8 cellular contexts compared by ENCODE assay signal in the genomic region with DNA sequence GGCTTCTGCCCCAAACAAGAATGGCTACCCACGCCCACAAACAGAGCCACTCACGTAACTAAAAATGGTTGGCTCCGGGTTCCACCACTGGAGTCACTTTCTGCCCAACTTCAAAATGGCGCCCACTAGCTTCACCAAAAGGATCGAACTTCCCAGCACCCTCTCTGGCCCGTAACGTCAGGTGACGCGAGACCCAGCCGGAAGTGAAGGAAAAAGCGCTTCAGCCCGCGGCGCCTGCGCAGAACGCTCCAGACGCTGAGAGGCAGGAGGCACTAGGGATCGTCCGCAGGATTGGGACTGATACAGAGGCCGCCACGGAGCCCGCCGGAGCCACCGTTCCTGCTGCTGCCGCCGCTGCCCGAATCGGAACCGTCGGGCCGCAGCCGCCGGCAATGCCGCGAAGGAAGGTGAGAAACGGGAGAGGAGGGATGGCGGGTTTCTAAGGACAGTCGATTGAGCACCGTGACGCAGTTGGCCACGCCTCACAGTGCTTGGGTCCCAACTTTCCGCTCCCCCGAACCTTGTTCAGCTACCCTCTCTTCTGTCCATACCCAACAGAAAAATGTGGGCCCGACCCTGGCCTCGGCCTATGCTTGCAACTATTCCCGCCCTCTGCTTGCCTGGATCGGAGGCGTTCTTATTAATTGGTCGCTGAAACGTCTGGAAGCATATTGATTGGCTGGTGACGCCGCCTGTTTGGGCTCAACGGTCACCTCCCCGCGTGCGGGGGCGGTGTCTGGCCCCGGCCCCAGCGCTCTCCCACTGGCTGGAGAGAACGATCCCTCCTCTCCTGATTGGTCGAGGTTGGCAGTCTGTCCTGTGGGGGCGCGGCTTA. TPM values are rescaled to one million over a fixed set of nuclear protein-coding genes. Genes with fewer than 3 reads are reported as not detected.
DNase-seq lines count a peak whose midpoint lies in the region; ATAC-seq, FAIRE-seq and TF ChIP-seq lines count a peak whose summit lies in the region.

A gene (plus strand): TSS at position 239 of the 835 bp plus-strand sequence. CDS start 154 bp downstream, at position 393.

- H3K27ac Mint-ChIP-seq in WTC11 = peak within 1 kb of the TSS; percentile 90

- 0% methylated on average over 61 to 63 of the region's 63 CpGs for WGBS in small intestine, 3 donors

- peaks cover 25% of the 10 kb centered on the region for H3K4me1 Mint-ChIP-seq in WTC11

- H3K4me3 Mint-ChIP-seq in WTC11 = peak within 1 kb of the TSS; percentile 80

- ATAC-seq in GM18909 (IDR thresholded peaks at IDR 0.05; ENCODE audit: poor library complexity, unreplicated experiment) (peak; percentile 93), HG03175 (IDR thresholded peaks at IDR 0.05; ENCODE audit: unreplicated experiment) (peak; percentile 91), WTC11 (peak; percentile 96)

- H3K27ac ChIP-seq in AG04450 (ENCODE audit: low read depth, low read length) = peak within 1 kb of the TSS; percentile 98
- peak within 1 kb of the TSS; percentile 96 to 100 for H3K27ac ChIP-seq in small intestine (ENCODE audit: low read depth in 1 of 2, low read length in 1 of 2)

- H3K4me1 ChIP-seq in small intestine (ENCODE audit: control insufficient read depth in 2 of 2, insufficient read depth in 1 of 2, low read depth in 1 of 2, low read length in 1 of 2) = peaks cover 0 to 18% of the 10 kb centered on the region in 2 donors

- DNase-seq in AG04450 (ENCODE audit: low read depth, low spot score) (peak; percentile 98), NCI-H226 (peak; percentile 98), WTC11 (ENCODE audit: low spot score) (peak; percentile 99), cardiac fibroblast (ENCODE audit: low read depth in 2 of 2) (peak; percentile 100), iPS-NIHi11 (ENCODE audit: low spot score) (peak; percentile 97), small intestine (peak; percentile 100)

- peaks cover 31% of the 10 kb centered on the region for H3K36me3 Mint-ChIP-seq in WTC11

- peaks cover 15% of the 10 kb centered on the region for H3K27me3 Mint-ChIP-seq in WTC11 (ENCODE audit: low read depth)

- no peak for TF ChIP-seq CTCF in AG04450 (IDR thresholded peaks at IDR 0.05; ENCODE audit: low read depth, low read length)
- TF ChIP-seq CTCF in WTC11 (IDR thresholded peaks at IDR 0.05) = no peak
- TF ChIP-seq CTCF in cardiac fibroblast (IDR thresholded peaks at IDR 0.05; ENCODE audit: low read depth, low read length) = no peak

- H3K27me3 ChIP-seq in AG04450 (ENCODE audit: control insufficient read depth, insufficient read depth, low read length) (no peaks in the 10 kb centered on the region), small intestine (ENCODE audit: control insufficient read depth in 2 of 2, insufficient read depth in 2 of 2, low read length in 2 of 2) (no peaks in the 10 kb centered on the region)

- CTCF ChIA-PET in AG04450 (lab: Charles Lee) = no interaction called here
- CTCF ChIA-PET in WTC11 (lab: Charles Lee) = interaction anchor here (1.0 to 2.7 kb wide), 5 partner anchors 25 to 380 kb away, joined by 3 to 13 read pairs (median 3); a partner anchor contains a TSS

- H3K4me3 ChIP-seq in AG04450 (ENCODE audit: low read depth, low read length) (peak within 1 kb of the TSS; percentile 99), cardiac fibroblast (replicated peaks in 1 of 2; ENCODE audit: low read depth in 2 of 2, low read length in 2 of 2) (peak within 1 kb of the TSS; percentile 98), small intestine (ENCODE audit: low read depth in 1 of 2, low read length in 2 of 2) (peak within 1 kb of the TSS; percentile 92 to 94)

- H3K36me3 ChIP-seq in small intestine (ENCODE audit: control insufficient read depth in 2 of 2, insufficient read depth in 2 of 2, low read length in 2 of 2) = peaks cover 0 to 11% of the 10 kb centered on the region in 2 donors

- no peaks in the 10 kb centered on the region for H3K9me3 Mint-ChIP-seq in WTC11

- FAIRE-seq in small intestine (lab: Jason Lieb, UNC) = peak; percentile 44

- peaks cover 2% of the 10 kb centered on the region; the same call in 1 of the 2 replicates for H3K9me3 ChIP-seq in AG04450 (ENCODE audit: control insufficient read depth, insufficient read depth, low read length)
- H3K9me3 ChIP-seq in small intestine (ENCODE audit: control insufficient read depth, low read depth) = no peaks in the 10 kb centered on the region

- POLR2A ChIA-PET in AG04450 (lab: Yijun Ruan, JAX) = interaction anchor here (0.5 to 1.7 kb wide), 5 partner anchors 12 to 80 kb away, joined by 3 to 10 read pairs (median 4); a partner anchor contains a TSS
- POLR2A ChIA-PET in WTC11 (lab: Charles Lee) = interaction anchor here (0.6 to 2.6 kb wide), 6 partner anchors 14 to 276 kb away, joined by 3 to 12 read pairs (median 4); a partner anchor contains a TSS

TF ChIP-seq in WTC11, 78 proteins besides CTCF, POLR2A, EP300 and RAD21 (continues in another document):
- TF ChIP-seq SP1 (CRISPR knock-in tag; conservative IDR thresholded peaks at IDR 0.05) = peak; percentile 86
- peak; percentile 16; the same call in 1 of the 2 replicates for TF ChIP-seq FOXK1 (CRISPR knock-in tag; IDR thresholded peaks at IDR 0.05)
- TF ChIP-seq, protein P1, sequence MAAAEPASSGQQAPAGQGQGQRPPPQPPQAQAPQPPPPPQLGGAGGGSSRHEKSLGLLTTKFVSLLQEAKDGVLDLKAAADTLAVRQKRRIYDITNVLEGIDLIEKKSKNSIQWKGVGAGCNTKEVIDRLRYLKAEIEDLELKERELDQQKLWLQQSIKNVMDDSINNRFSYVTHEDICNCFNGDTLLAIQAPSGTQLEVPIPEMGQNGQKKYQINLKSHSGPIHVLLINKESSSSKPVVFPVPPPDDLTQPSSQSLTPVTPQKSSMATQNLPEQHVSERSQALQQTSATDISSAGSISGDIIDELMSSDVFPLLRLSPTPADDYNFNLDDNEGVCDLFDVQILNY (CRISPR knock-in tag; IDR thresholded peaks at IDR 0.05) = peak; percentile 81
- no peak for TF ChIP-seq TEAD1 (CRISPR knock-in tag; IDR thresholded peaks at IDR 0.05)
- TF ChIP-seq KAT7 (CRISPR knock-in tag; IDR thresholded peaks at IDR 0.05; ENCODE audit: borderline replicate concordance) = peak; percentile 82; the same call in 1 of the 2 replicates
- peak; percentile 78 for TF ChIP-seq CREM (CRISPR knock-in tag; IDR thresholded peaks at IDR 0.05)
- TF ChIP-seq RELA (CRISPR knock-in tag; IDR thresholded peaks at IDR 0.05; ENCODE audit: borderline replicate concordance) = 0 out of 2 replicates have a peak, but pooled peaks have one; percentile 51
- TF ChIP-seq ETV6 (CRISPR knock-in tag; IDR thresholded peaks at IDR 0.05) = no peak; the same call in 1 of the 2 replicates
- TF ChIP-seq, protein P2, sequence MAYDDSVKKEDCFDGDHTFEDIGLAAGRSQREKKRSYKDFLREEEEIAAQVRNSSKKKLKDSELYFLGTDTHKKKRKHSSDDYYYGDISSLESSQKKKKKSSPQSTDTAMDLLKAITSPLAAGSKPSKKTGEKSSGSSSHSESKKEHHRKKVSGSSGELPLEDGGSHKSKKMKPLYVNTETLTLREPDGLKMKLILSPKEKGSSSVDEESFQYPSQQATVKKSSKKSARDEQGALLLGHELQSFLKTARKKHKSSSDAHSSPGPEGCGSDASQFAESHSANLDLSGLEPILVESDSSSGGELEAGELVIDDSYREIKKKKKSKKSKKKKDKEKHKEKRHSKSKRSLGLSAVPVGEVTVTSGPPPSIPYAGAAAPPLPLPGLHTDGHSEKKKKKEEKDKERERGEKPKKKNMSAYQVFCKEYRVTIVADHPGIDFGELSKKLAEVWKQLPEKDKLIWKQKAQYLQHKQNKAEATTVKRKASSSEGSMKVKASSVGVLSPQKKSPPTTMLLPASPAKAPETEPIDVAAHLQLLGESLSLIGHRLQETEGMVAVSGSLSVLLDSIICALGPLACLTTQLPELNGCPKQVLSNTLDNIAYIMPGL (CRISPR knock-in tag; IDR thresholded peaks at IDR 0.05) = peak; percentile 43; the same call in 1 of the 2 replicates
- 0 out of 2 replicates have a peak, but pooled peaks have one; percentile 56 for TF ChIP-seq ZNF232 (CRISPR knock-in tag; IDR thresholded peaks at IDR 0.05)
- TF ChIP-seq, protein P3, sequence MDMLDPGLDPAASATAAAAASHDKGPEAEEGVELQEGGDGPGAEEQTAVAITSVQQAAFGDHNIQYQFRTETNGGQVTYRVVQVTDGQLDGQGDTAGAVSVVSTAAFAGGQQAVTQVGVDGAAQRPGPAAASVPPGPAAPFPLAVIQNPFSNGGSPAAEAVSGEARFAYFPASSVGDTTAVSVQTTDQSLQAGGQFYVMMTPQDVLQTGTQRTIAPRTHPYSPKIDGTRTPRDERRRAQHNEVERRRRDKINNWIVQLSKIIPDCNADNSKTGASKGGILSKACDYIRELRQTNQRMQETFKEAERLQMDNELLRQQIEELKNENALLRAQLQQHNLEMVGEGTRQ (CRISPR knock-in tag; IDR thresholded peaks at IDR 0.05) = peak; percentile 95
- no peak for TF ChIP-seq MXD4 (CRISPR knock-in tag; IDR thresholded peaks at IDR 0.05; ENCODE audit: borderline replicate concordance)
- peak; percentile 79 for TF ChIP-seq MYBL2 (CRISPR knock-in tag; IDR thresholded peaks at IDR 0.05)
- TF ChIP-seq NFE2L1 (CRISPR knock-in tag; IDR thresholded peaks at IDR 0.05) = no peak
- no peak for TF ChIP-seq JUN (CRISPR knock-in tag; IDR thresholded peaks at IDR 0.05)
- TF ChIP-seq, protein P4, sequence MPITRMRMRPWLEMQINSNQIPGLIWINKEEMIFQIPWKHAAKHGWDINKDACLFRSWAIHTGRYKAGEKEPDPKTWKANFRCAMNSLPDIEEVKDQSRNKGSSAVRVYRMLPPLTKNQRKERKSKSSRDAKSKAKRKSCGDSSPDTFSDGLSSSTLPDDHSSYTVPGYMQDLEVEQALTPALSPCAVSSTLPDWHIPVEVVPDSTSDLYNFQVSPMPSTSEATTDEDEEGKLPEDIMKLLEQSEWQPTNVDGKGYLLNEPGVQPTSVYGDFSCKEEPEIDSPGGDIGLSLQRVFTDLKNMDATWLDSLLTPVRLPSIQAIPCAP (CRISPR knock-in tag; IDR thresholded peaks at IDR 0.05) = no peak; the same call in 1 of the 2 replicates
- 0 out of 2 replicates have a peak, but pooled peaks have one; percentile 1 for TF ChIP-seq ZNF121 (CRISPR knock-in tag; IDR thresholded peaks at IDR 0.05)
- peak; percentile 99 for TF ChIP-seq NFYB (CRISPR knock-in tag; conservative IDR thresholded peaks at IDR 0.05; ENCODE audit: low read depth)

RNA-seq across cellular contexts. Expression of the gene that starts here (rescaled TPM):
- polyA plus RNA-seq in AG04450 (2011; rRNA removed) = 26.5 and 27.0 TPM in 2 replicates
- polyA minus RNA-seq in AG04450 (2011; rRNA and poly(A)+ RNA removed) = 31.9 and 34.9 TPM in 2 replicates
- total RNA-seq in WTC11 (2021) = 165 to 199 TPM (median 171 TPM) in 3 replicates
- polyA plus RNA-seq in small intestine = 10 to 100 TPM in 1 of 3 donors, 1 to 10 TPM in 2; 5.7 to 12.5 (median 6.0) TPM

Comparison
In these comparisons a context has a peak if more than half of its experiments do, and no peak if none do; other contexts are left out.
1. Peak in every context shown above with its lines: DNase-seq, ATAC-seq, H3K4me3 ChIP-seq and H3K27ac ChIP-seq.